1 cellular context compared by ENCODE assay signal in the genomic region with DNA sequence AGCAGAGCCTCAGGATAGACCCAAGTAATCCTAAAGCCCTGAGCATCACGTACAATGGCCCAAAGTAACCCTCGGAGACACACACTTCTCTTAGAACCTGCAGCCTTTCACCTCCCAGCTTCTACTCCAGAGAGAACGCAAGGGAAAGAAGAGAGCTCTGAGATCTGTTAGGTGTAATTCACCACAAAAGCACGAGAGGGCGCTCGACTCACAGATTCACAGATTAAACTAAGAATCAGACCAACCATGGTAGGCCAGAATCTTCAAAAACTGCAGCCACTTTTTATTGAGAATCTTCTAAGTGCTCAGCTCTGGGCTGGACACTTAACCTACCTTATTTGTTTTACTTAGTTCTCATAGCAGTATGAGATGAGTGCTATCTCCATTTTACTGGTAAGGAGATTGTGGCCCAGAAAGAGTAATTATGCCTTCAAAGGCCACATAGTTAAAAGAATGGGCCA.
TF ChIP-seq lines count a peak whose summit lies in the region.

No MANE protein-coding gene starts in this region.

TF ChIP-seq in A549, 52 proteins besides CTCF, POLR2A, EP300 and RAD21 (continued from another document):
- TF ChIP-seq HMGXB4 (CRISPR knock-in tag; IDR thresholded peaks at IDR 0.05; ENCODE audit: borderline replicate concordance) (no peak), HOXB5 (CRISPR knock-in tag; IDR thresholded peaks at IDR 0.05) (no peak), MAFK (IDR thresholded peaks at IDR 0.05; ENCODE audit: partially characterized antibody) (no peak), POLR2AphosphoS2 (conservative IDR thresholded peaks at IDR 0.05; ENCODE audit: low read length) (peak; percentile 82), CHD2 (IDR thresholded peaks at IDR 0.05; ENCODE audit: low read length, partially characterized antibody) (no peak), EHMT2 (IDR thresholded peaks at IDR 0.05; ENCODE audit: low read depth) (no peak), KDM1A (IDR thresholded peaks at IDR 0.05; ENCODE audit: low read depth) (no peak), CBX8 (IDR thresholded peaks at IDR 0.05) (no peak), MYC (IDR thresholded peaks at IDR 0.05; ENCODE audit: borderline replicate concordance, low read length) (no peak), JUNB (IDR thresholded peaks at IDR 0.05) (no peak), EHF (CRISPR knock-in tag; IDR thresholded peaks at IDR 0.05) (no peak), ESRRA (IDR thresholded peaks at IDR 0.05; ENCODE audit: borderline replicate concordance, low read length) (no peak), JUN (IDR thresholded peaks at IDR 0.05) (no peak; a peak in 1 of 5 replicates), NFE2L2 (conservative IDR thresholded peaks at IDR 0.05; ENCODE audit: low read length) (no peak)
- TF ChIP-seq, protein P1, sequence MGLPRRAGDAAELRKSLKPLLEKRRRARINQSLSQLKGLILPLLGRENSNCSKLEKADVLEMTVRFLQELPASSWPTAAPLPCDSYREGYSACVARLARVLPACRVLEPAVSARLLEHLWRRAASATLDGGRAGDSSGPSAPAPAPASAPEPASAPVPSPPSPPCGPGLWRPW (IDR thresholded peaks at IDR 0.05), result no peak
- TF ChIP-seq, protein P2, sequence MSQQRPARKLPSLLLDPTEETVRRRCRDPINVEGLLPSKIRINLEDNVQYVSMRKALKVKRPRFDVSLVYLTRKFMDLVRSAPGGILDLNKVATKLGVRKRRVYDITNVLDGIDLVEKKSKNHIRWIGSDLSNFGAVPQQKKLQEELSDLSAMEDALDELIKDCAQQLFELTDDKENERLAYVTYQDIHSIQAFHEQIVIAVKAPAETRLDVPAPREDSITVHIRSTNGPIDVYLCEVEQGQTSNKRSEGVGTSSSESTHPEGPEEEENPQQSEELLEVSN (IDR thresholded peaks at IDR 0.05; ENCODE audit: borderline replicate concordance, low read depth), result no peak
